In genomic region chrX:53055244-53055849, GRCh38 we compare ENCODE assay signal across 29 cellular contexts. TPM values are rescaled to one million over a fixed set of nuclear protein-coding genes. Genes with fewer than 3 reads are reported as not detected.
"Had no signal": no experiment of that assay in that cellular context is flagged by ENCODE, and none has a peak within 500 bp of the region (broad histone marks: within the 10 kb centered on the region; RNA-seq: fewer than 3 reads in every experiment).

No MANE protein-coding gene starts in this region.

- H3K36me3 ChIP-seq: left lung, lower lobe of right lung, neural progenitor cell, neutrophil, ovary, right atrium auricular region, right lobe of liver, tibial nerve, upper lobe of left lung had no signal

- H3K27me3 ChIP-seq: left lung, neural progenitor cell, neutrophil, ovary, right atrium auricular region, right lobe of liver, upper lobe of left lung had no signal

- H3K9me3 ChIP-seq: left lung, lower lobe of right lung, neutrophil, ovary, right atrium auricular region, right lobe of liver, tibial nerve, upper lobe of left lung had no signal

- H3K4me1 ChIP-seq: left lung, lower lobe of right lung, neural progenitor cell, right atrium auricular region, right lobe of liver, upper lobe of left lung had no signal

- DNase-seq: hypothalamus; immature natural killer cell; kidney; left colon; left lung; lower lobe of right lung; mammary epithelial cell; mesendoderm; naive B cell; natural killer cell; nephron progenitor cell; occipital lobe; ovary; right lobe of liver; stimulated activated CD4-positive, alpha-beta T cell treated with anti-CD3 and anti-CD28 coated beads, Interleukin-1b, Interleukin-23, amount 100 ng/mL, for 48 hours; stimulated activated CD4-positive, alpha-beta T cell treated with anti-CD3 and anti-CD28 coated beads, Interleukin-2, amount 100 ng/mL, for 48 hours; stimulated activated CD4-positive, alpha-beta T cell treated with anti-CD3 and anti-CD28 coated beads, Interleukin-4, amount 100 ng/mL, for 4 hours; stimulated activated CD8-positive, alpha-beta memory T cell treated with anti-CD3 and anti-CD28 coated beads, Interleukin-4, amount 100 ng/mL, for 48 hours; stimulated activated naive CD4-positive, alpha-beta T cell treated with Interleukin-2 at 50 U/mL for 16 hours; stimulated activated naive CD8-positive, alpha-beta T cell treated with anti-CD3 and anti-CD28 coated beads, Interleukin-15, amount 100 ng/mL, for 72 hours; substantia nigra; upper lobe of left lung had no signal

- H3K9ac ChIP-seq: neural progenitor cell had no signal

- H3K27ac ChIP-seq: left lung, lower lobe of right lung, neural progenitor cell, neutrophil, ovary, right atrium auricular region, right lobe of liver, tibial nerve, upper lobe of left lung had no signal

- H3K4me3 ChIP-seq: left lung, lower lobe of right lung, neural progenitor cell, ovary, right atrium auricular region, right lobe of liver, smooth muscle cell, tibial nerve, upper lobe of left lung had no signal

- ATAC-seq: left colon; left lung; lower lobe of right lung; stimulated activated memory B cell treated with anti-CD40 and anti-IgM and Interleukin-4, amounts not matched to agents 10 μg/mL and 1 μg/mL and 100 μg/mL, for 72 hours had no signal

- H3K4me2 ChIP-seq: neural progenitor cell, smooth muscle cell had no signal

- FAIRE-seq: islet of Langerhans, kidney had no signal

- H2AFZ ChIP-seq: neural progenitor cell had no signal

RNA-seq across cellular contexts. Expression of gene GPR173, which starts 6.8 kb away (rescaled TPM):
- polyA plus RNA-seq: immature natural killer cell had no signal
